ENCODE assay signal across 8 cellular contexts in the genomic region with DNA sequence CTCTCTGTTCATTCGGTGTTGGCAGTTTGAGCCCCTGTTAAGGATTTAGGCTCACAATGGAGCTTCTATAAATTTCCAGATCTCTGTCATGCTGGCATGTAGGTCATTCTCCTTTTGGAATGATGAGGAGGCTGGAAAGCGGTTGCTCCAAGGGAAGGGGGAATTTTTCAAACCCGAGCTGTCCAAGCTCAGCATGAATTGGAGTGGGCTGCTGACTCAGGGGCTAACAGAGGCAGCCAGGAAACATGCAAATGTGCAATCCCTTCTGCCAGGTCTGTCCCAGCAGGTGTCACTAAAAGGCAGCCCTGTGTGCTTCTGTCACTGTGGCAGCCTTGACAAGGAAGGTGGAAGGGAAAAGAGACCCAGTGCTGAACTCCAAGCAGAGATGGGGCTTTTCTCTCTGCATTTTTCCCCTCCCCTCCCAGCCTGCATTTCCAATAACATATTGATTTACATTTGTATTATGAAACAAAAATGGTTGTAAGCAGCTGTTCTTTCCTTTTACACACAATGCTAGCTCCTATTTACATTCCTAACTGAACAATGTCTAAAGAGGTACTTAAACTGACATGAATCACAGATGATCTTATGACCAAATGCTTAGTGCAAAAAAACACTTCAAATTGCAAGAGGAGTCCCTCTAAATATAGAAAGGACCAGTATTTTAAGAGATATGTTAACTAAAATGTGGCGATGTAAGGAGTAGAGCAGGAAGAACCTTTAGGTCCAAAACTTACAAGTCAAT.
A peak's percentile ranks its signal among the peaks of the same experiment; 100 is the strongest.
DNase-seq lines count a peak whose midpoint lies in the region; ATAC-seq and TF ChIP-seq lines count a peak whose summit lies in the region.

No MANE protein-coding gene starts in this region.

- H3K9me3 Mint-ChIP-seq in chondrocyte (ENCODE audit: low read depth), result peaks cover 5% of the 10 kb centered on the region

- no peaks in the 10 kb centered on the region for H3K27me3 Mint-ChIP-seq in chondrocyte (ENCODE audit: low read depth)

- DNase-seq in NCI-H82 (lab: John Stamatoyannopoulos, UW), result peak; percentile 53
- DNase-seq in NCI-H82 treated with DMSO at 0.1 percent for 48 hours (lab: John Stamatoyannopoulos, UW; ENCODE audit: unreplicated experiment), result no peak
- DNase-seq in NCI-H1694 (lab: John Stamatoyannopoulos, UW), result peak; percentile 1
- no peak for DNase-seq in chondrocyte (ENCODE audit: low spot score)
- DNase-seq in renal cortical epithelial cell (ENCODE audit: low read depth), result peak; percentile 25
- no peak for DNase-seq in A172 (ENCODE audit: low spot score)
- DNase-seq in dedifferentiated amniotic fluid mesenchymal stem cell (ENCODE audit: extremely low spot score), result no peak

- ATAC-seq in HG03095 (IDR thresholded peaks at IDR 0.05; ENCODE audit: unreplicated experiment), result no peak

- no peak overlapping the region for H3K4me3 Mint-ChIP-seq in chondrocyte (ENCODE audit: unreplicated experiment)

- no peak overlapping the region for H3K27ac Mint-ChIP-seq in chondrocyte (ENCODE audit: unreplicated experiment)

- H3K4me1 Mint-ChIP-seq in chondrocyte (ENCODE audit: low read depth), result peaks cover 9% of the 10 kb centered on the region

- H3K36me3 Mint-ChIP-seq in chondrocyte (ENCODE audit: low read depth), result no peaks in the 10 kb centered on the region

- peak; percentile 59 for TF ChIP-seq CTCF in chondrocyte (IDR thresholded peaks at IDR 0.05)

Comparison
In these comparisons a context has a peak if more than half of its experiments do, and no peak if none do; other contexts are left out.
1. DNase-seq: peak in NCI-H82 (single experiment), NCI-H1694 (single experiment) and renal cortical epithelial cell (single experiment); none in NCI-H82 treated with DMSO at 0.1 percent for 48 hours (single experiment), chondrocyte (single experiment), A172 (single experiment) and dedifferentiated amniotic fluid mesenchymal stem cell (single experiment).